In genomic region chr17:7232114-7232513, GRCh38 we compare ENCODE assay signal across 9 cellular contexts. TPM values are rescaled to one million over a fixed set of nuclear protein-coding genes. Genes with fewer than 3 reads are reported as not detected.
DNase-seq lines count a peak whose midpoint lies in the region; ATAC-seq and TF ChIP-seq lines count a peak whose summit lies in the region.
"Had no signal": no experiment of that assay in that cellular context is flagged by ENCODE, and none has a peak within 500 bp of the region (broad histone marks: within the 10 kb centered on the region; RNA-seq: fewer than 3 reads in every experiment).

No MANE protein-coding gene starts in this region.

- H3K27me3 Mint-ChIP-seq in activated naive CD8-positive, alpha-beta T cell treated with anti-CD3 and anti-CD28 coated beads, Interleukin-2, amount 50 U/mL, for 24 hours: peaks cover 2% of the 10 kb centered on the region

- H3K36me3 ChIP-seq in HEK293 (ENCODE audit: control insufficient read depth in 2 of 2, insufficient read depth in 1 of 2, low read length in 2 of 2): peaks cover 22 to 70% of the 10 kb centered on the region in 2 experiments
- peaks cover 71% of the 10 kb centered on the region for H3K36me3 ChIP-seq in mesodermal cell (ENCODE audit: control insufficient read depth, insufficient read depth, low read length)

- no peak for TF ChIP-seq CTCF in AG04450 (IDR thresholded peaks at IDR 0.05; ENCODE audit: low read depth, low read length)
- no peak for TF ChIP-seq CTCF in HEK293 (tag by site-specific recombination; IDR thresholded peaks at IDR 0.05)

- H3K9me3 Mint-ChIP-seq in activated naive CD8-positive, alpha-beta T cell treated with anti-CD3 and anti-CD28 coated beads, Interleukin-2, amount 50 U/mL, for 24 hours: no peaks in the 10 kb centered on the region

- H3K9me3 ChIP-seq in AG04450 (ENCODE audit: control insufficient read depth, insufficient read depth, low read length): no peaks in the 10 kb centered on the region; the same call in 1 of the 2 replicates
- no peaks in the 10 kb centered on the region for H3K9me3 ChIP-seq in HEK293 (ENCODE audit: control insufficient read depth, insufficient read depth, low read depth, low read length)
- no peaks in the 10 kb centered on the region for H3K9me3 ChIP-seq in mesodermal cell (ENCODE audit: control insufficient read depth, low read length)

- no peaks in the 10 kb centered on the region for H3K27me3 ChIP-seq in AG04450 (ENCODE audit: control insufficient read depth, insufficient read depth, low read length)

- H3K4me1 Mint-ChIP-seq in activated naive CD8-positive, alpha-beta T cell treated with anti-CD3 and anti-CD28 coated beads, Interleukin-2, amount 50 U/mL, for 24 hours: peaks cover 55% of the 10 kb centered on the region

- DNase-seq in AG04450 (ENCODE audit: low read depth, low spot score) (no peak), GM03348 (ENCODE audit: low spot score) (no peak), NCI-H2171 treated with DMSO at 0.1 percent for 48 hours (lab: John Stamatoyannopoulos, UW) (no peak), HK-2 (ENCODE audit: unreplicated experiment) (no peak), DMS153 treated with DMSO at 0.1 percent for 48 hours (lab: John Stamatoyannopoulos, UW; ENCODE audit: unreplicated experiment) (no peak)
- DNase-seq in activated naive CD8-positive, alpha-beta T cell treated with anti-CD3 and anti-CD28 coated beads, Interleukin-2, amount 50 U/mL, for 24 hours: no peak
- DNase-seq: NCI-H187 treated with DMSO at 0.1 percent for 48 hours had no signal

- H3K4me3 Mint-ChIP-seq in activated naive CD8-positive, alpha-beta T cell treated with anti-CD3 and anti-CD28 coated beads, Interleukin-2, amount 50 U/mL, for 24 hours: peak overlapping the region; percentile 97

- H3K4me1 ChIP-seq in HEK293 (ENCODE audit: control insufficient read depth, insufficient read depth, low read length) (peaks cover 3% of the 10 kb centered on the region; the same call in 1 of the 2 replicates), mesodermal cell (ENCODE audit: control insufficient read depth, insufficient read depth, low read length, poor library complexity, severe bottlenecking) (peaks cover 37% of the 10 kb centered on the region)

- H3K27ac Mint-ChIP-seq in activated naive CD8-positive, alpha-beta T cell treated with anti-CD3 and anti-CD28 coated beads, Interleukin-2, amount 50 U/mL, for 24 hours: no peak overlapping the region

- peak overlapping the region; percentile 88 for H3K4me3 ChIP-seq in AG04450 (ENCODE audit: low read depth, low read length)
- 0 out of 2 replicates have a peak overlapping the region, but pooled peaks have one; percentile 2 for H3K4me3 ChIP-seq in HEK293 (ENCODE audit: low read depth, low read length)
- H3K4me3 ChIP-seq in mesodermal cell (ENCODE audit: extremely low read depth, insufficient read depth, low read length, poor library complexity, severe bottlenecking): peak overlapping the region; percentile 86

- POLR2A ChIA-PET in AG04450 (lab: Yijun Ruan, JAX) (interaction anchor here (5.7 kb wide), 1 partner anchor 12 kb away, joined by 42 read pairs; the partner anchor contains the start of genes ACADVL and DLG4), HEK293 (lab: Yijun Ruan, JAX) (interaction anchor here (14.2 kb wide), 1 partner anchor 10 kb away, joined by 284 read pairs; the partner anchor contains the start of genes ACADVL and DLG4)

- peaks cover 49% of the 10 kb centered on the region for H3K36me3 Mint-ChIP-seq in activated naive CD8-positive, alpha-beta T cell treated with anti-CD3 and anti-CD28 coated beads, Interleukin-2, amount 50 U/mL, for 24 hours (ENCODE audit: low read depth)

- no peak for ATAC-seq in activated naive CD8-positive, alpha-beta T cell treated with anti-CD3 and anti-CD28 coated beads, Interleukin-2, amount 50 U/mL, for 24 hours

- H3K27ac ChIP-seq in AG04450 (ENCODE audit: low read depth, low read length) (no peak overlapping the region), HEK293 (ENCODE audit: extremely low read depth, low read depth, low read length) (no peak overlapping the region), mesodermal cell (ENCODE audit: low read depth, low read length, severe bottlenecking) (no peak overlapping the region)

- CTCF ChIA-PET in AG04450 (lab: Charles Lee) (interaction anchor here (1.3 to 1.5 kb wide), 2 partner anchors 11 to 186 kb away, joined by 4 to 7 read pairs; no protein-coding TSS in a partner anchor), HEK293 (lab: Yijun Ruan, JAX) (interaction anchor here (1.1 to 1.3 kb wide), 2 partner anchors 11 kb away, joined by 3 read pairs; partner anchors contain the start of gene GABARAP)

- 93 to 100% methylated on average over 5 of the region's 5 CpGs for WGBS in mesodermal cell (ENCODE audit: insufficient coverage in 2 of 2), 2 experiments

TF ChIP-seq in HEK293, 187 proteins besides CTCF, POLR2A, EP300 and RAD21 (continues in another document):
- TF ChIP-seq ZEB2 (tag by site-specific recombination; IDR thresholded peaks at IDR 0.05): no peak
- no peak for TF ChIP-seq ZNF600 (tag by site-specific recombination; IDR thresholded peaks at IDR 0.05)
- TF ChIP-seq ZBTB7A (tag by site-specific recombination; IDR thresholded peaks at IDR 0.05; ENCODE audit: low read depth): no peak
- TF ChIP-seq ZNF660 (tag by site-specific recombination; IDR thresholded peaks at IDR 0.05): no peak
- no peak for TF ChIP-seq ZNF701 (tag by site-specific recombination; IDR thresholded peaks at IDR 0.05)
- TF ChIP-seq, protein P1, sequence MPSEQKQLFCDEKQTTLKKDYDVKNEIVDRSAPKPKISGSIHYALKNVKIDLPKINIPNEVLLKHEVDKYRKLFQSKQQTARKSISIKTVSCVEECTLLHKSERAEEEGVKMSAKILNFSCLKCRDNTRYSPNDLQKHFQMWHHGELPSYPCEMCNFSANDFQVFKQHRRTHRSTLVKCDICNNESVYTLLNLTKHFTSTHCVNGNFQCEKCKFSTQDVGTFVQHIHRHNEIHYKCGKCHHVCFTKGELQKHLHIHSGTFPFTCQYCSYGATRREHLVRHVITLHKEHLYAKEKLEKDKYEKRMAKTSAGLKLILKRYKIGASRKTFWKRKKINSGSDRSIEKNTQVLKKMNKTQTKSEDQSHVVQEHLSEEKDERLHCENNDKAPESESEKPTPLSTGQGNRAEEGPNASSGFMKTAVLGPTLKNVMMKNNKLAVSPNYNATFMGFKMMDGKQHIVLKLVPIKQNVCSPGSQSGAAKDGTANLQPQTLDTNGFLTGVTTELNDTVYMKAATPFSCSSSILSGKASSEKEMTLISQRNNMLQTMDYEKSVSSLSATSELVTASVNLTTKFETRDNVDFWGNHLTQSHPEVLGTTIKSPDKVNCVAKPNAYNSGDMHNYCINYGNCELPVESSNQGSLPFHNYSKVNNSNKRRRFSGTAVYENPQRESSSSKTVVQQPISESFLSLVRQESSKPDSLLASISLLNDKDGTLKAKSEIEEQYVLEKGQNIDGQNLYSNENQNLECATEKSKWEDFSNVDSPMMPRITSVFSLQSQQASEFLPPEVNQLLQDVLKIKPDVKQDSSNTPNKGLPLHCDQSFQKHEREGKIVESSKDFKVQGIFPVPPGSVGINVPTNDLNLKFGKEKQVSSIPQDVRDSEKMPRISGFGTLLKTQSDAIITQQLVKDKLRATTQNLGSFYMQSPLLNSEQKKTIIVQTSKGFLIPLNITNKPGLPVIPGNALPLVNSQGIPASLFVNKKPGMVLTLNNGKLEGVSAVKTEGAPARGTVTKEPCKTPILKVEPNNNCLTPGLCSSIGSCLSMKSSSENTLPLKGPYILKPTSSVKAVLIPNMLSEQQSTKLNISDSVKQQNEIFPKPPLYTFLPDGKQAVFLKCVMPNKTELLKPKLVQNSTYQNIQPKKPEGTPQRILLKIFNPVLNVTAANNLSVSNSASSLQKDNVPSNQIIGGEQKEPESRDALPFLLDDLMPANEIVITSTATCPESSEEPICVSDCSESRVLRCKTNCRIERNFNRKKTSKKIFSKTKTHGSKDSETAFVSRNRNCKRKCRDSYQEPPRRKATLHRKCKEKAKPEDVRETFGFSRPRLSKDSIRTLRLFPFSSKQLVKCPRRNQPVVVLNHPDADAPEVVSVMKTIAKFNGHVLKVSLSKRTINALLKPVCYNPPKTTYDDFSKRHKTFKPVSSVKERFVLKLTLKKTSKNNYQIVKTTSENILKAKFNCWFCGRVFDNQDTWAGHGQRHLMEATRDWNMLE (tag by site-specific recombination; conservative IDR thresholded peaks at IDR 0.05; ENCODE audit: low read depth): no peak
- no peak for TF ChIP-seq SCRT2 (tag by site-specific recombination; IDR thresholded peaks at IDR 0.05)

RNA-seq across cellular contexts. Expression of gene DVL2, which starts 2.2 kb away (rescaled TPM):
- 5.1 and 8.2 TPM in 2 replicates for polyA plus RNA-seq in AG04450 (2011; rRNA removed)
- polyA minus RNA-seq in AG04450 (2011; rRNA and poly(A)+ RNA removed): 23.9 and 29.6 TPM in 2 replicates
- 67.5 TPM for polyA plus RNA-seq in mesodermal cell (2013, experiment 1 of 2)
- polyA plus RNA-seq in mesodermal cell (2013, experiment 2 of 2): 54.8 TPM

RNA-seq across cellular contexts. Expression of gene PHF23, which starts 7.1 kb away (rescaled TPM):
- polyA plus RNA-seq in AG04450 (2011; rRNA removed): 56.3 and 58.7 TPM in 2 replicates
- polyA minus RNA-seq in AG04450 (2011; rRNA and poly(A)+ RNA removed): 58.1 and 72.8 TPM in 2 replicates
- polyA plus RNA-seq in mesodermal cell (2013, experiment 1 of 2): 55.4 TPM
- 46.8 TPM for polyA plus RNA-seq in mesodermal cell (2013, experiment 2 of 2)

RNA-seq across cellular contexts. Expression of gene GABARAP, which starts 10.1 kb away (rescaled TPM):
- polyA plus RNA-seq in AG04450 (2011; rRNA removed): 929 and 984 TPM in 2 replicates
- 405 and 431 TPM in 2 replicates for polyA minus RNA-seq in AG04450 (2011; rRNA and poly(A)+ RNA removed)
- 588 TPM for polyA plus RNA-seq in mesodermal cell (2013, experiment 1 of 2)
- polyA plus RNA-seq in mesodermal cell (2013, experiment 2 of 2): 514 TPM

RNA-seq across cellular contexts. Expression of gene ACADVL, which starts 12.4 kb away (rescaled TPM):
- 217 and 262 TPM in 2 replicates for polyA plus RNA-seq in AG04450 (2011; rRNA removed)
- 169 and 241 TPM in 2 replicates for polyA minus RNA-seq in AG04450 (2011; rRNA and poly(A)+ RNA removed)
- 270 TPM for polyA plus RNA-seq in mesodermal cell (2013, experiment 1 of 2)
- polyA plus RNA-seq in mesodermal cell (2013, experiment 2 of 2): 238 TPM

RNA-seq across cellular contexts. Expression of gene DLG4, which starts 12.5 kb away (rescaled TPM):
- 10.2 and 11.6 TPM in 2 replicates for polyA plus RNA-seq in AG04450 (2011; rRNA removed)
- polyA minus RNA-seq in AG04450 (2011; rRNA and poly(A)+ RNA removed): 15.2 and 19.5 TPM in 2 replicates
- 57.4 TPM for polyA plus RNA-seq in mesodermal cell (2013, experiment 1 of 2)
- polyA plus RNA-seq in mesodermal cell (2013, experiment 2 of 2): 47.2 TPM

Comparison
In these comparisons a context has a peak if more than half of its experiments do, and no peak if none do; other contexts are left out.
1. H3K4me3 ChIP-seq: peak in every context shown above with its lines; median percentile 88 in AG04450; 86 in mesodermal cell; 2 in HEK293.